In the genomic region with DNA sequence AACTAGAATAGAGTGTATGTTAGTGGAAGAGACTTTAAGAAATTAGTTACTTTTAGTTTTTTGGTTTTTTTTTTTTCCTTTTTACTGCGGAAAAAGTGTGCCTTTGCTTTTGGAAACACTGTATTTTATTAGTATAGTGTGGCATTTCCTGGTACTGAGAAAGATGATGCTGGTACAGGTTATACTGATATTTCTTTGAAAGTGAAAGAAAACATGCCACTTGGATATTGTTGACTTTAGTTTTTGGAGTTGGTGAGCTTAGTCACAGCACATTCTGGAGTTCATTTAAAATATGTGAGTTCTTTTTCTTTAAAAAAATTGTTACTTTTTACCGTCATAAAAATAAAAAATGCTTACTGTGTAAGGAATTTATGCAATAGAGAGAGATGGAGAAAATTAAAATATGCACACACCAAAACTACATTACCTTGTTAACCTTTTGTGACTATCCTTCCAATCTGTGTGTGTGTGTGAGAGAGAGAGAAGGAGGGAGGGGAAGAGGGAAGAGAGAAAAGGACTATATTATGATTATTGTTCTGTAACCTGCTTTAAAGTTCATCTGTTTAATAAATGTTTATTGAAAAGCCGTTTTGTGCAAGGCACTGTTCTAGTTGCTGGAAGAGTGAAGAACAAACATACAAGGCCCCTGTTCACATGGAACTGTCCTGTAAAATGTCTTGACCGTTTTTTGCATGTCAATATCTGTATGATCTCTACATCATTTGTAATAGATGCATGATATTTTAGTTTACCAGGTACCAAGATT, we compare ENCODE assay signal across 9 cellular contexts. TPM values are rescaled to one million over a fixed set of nuclear protein-coding genes. Genes with fewer than 3 reads are reported as not detected.
A peak's percentile ranks its signal among the peaks of the same experiment; 100 is the strongest.
DNase-seq lines count a peak whose midpoint lies in the region; ATAC-seq, FAIRE-seq and TF ChIP-seq lines count a peak whose summit lies in the region.
"Had no signal": no experiment of that assay in that cellular context is flagged by ENCODE, and none has a peak within 500 bp of the region (broad histone marks: within the 10 kb centered on the region; RNA-seq: fewer than 3 reads in every experiment).

No MANE protein-coding gene starts in this region.

- H3K27ac ChIP-seq in PC-3 (ENCODE audit: low read length), result peak overlapping the region; percentile 66

- no peaks in the 10 kb centered on the region for H3K9me2 ChIP-seq in PC-3 (replicated peaks; ENCODE audit: low read length)

- ATAC-seq in PC-3 (no peak), HG02571 (IDR thresholded peaks at IDR 0.05; ENCODE audit: unreplicated experiment) (no peak)

- H3K4me2 ChIP-seq in PC-3 (ENCODE audit: low read length) (peak overlapping the region; percentile 90), skeletal muscle satellite cell (ENCODE audit: low read length) (peak overlapping the region; percentile 85)

- H3K27me3 ChIP-seq in PC-3 (ENCODE audit: low read length) (no peaks in the 10 kb centered on the region), skeletal muscle satellite cell (ENCODE audit: control insufficient read depth, insufficient read depth, low read length) (no peaks in the 10 kb centered on the region)

- TF ChIP-seq CTCF in PC-3 (conservative IDR thresholded peaks at IDR 0.05; ENCODE audit: low read depth, low read length) (no peak), fibroblast of pulmonary artery (IDR thresholded peaks at IDR 0.05; ENCODE audit: low read length, missing control alignments) (no peak)

- H3K9ac ChIP-seq in PC-3 (ENCODE audit: low read length), result peak overlapping the region; percentile 89
- H3K9ac ChIP-seq in skeletal muscle satellite cell (ENCODE audit: low read depth, low read length), result peak overlapping the region; percentile 99

- H3K9me3 ChIP-seq in PC-3 (ENCODE audit: low read length), result no peaks in the 10 kb centered on the region
- no peaks in the 10 kb centered on the region for H3K9me3 ChIP-seq in skeletal muscle satellite cell (replicated peaks; ENCODE audit: low read length)

- H2AFZ ChIP-seq in PC-3 (ENCODE audit: low read length), result no peak overlapping the region

- intact Hi-C loops in PC-3 (cut with micrococcal nuclease), result loop anchor here (5.0 kb wide), 2 partner anchors 136 to 169 kb away; no protein-coding TSS in a partner anchor

- H3F3A ChIP-seq in PC-3 (ENCODE audit: low read length, unreplicated experiment), result no peaks in the 10 kb centered on the region

- no TSS peak for BruUV-seq in PC-3 (replicated peaks; lab: Mats Ljungman, UMichigan)

- H3K4me1 ChIP-seq in PC-3 (ENCODE audit: insufficient read depth, low read length) (peaks cover 38% of the 10 kb centered on the region), skeletal muscle satellite cell (ENCODE audit: control insufficient read depth, insufficient read depth, low read length) (peaks cover 41% of the 10 kb centered on the region)

- H3K36me3 ChIP-seq in PC-3 (ENCODE audit: low read depth, low read length) (no peaks in the 10 kb centered on the region), skeletal muscle satellite cell (ENCODE audit: insufficient read depth, low read length) (peaks cover 14% of the 10 kb centered on the region)

- FAIRE-seq in G401.6 (lab: Jason Lieb, UNC), result peak; percentile 36

- H3K4me3 ChIP-seq in PC-3 (ENCODE audit: low read length) (peak overlapping the region; percentile 77), fibroblast of pulmonary artery (replicated peaks; ENCODE audit: low read depth, low read length) (peak overlapping the region; percentile 93), skeletal muscle satellite cell (ENCODE audit: low read length) (peak overlapping the region; percentile 86)

- POLR2A ChIA-PET in PC-3 (lab: Charles Lee; ENCODE audit: unreplicated experiment), result interaction anchor here (0.6 kb wide), 3 partner anchors 100 to 170 kb away, joined by 4 to 6 read pairs (median 4); no protein-coding TSS in a partner anchor

- CTCF ChIA-PET in PC-3 (lab: Charles Lee), result no interaction called here

- H3K79me2 ChIP-seq in PC-3 (ENCODE audit: low read length), result peaks cover 81% of the 10 kb centered on the region

- DNase-seq in PC-3, result peak; percentile 19
- DNase-seq in fibroblast of pulmonary artery (ENCODE audit: low read depth), result peak; percentile 52
- no peak for DNase-seq in COLO668 (lab: John Stamatoyannopoulos, UW; ENCODE audit: unreplicated experiment)
- DNase-seq in SHP77 (lab: John Stamatoyannopoulos, UW), result no peak
- DNase-seq in GOT3 (lab: John Stamatoyannopoulos, UW), result no peak
- DNase-seq: activated effector memory CD4-positive, alpha-beta T cell treated with Interleukin-2 at 50 U/mL for 16 hours had no signal

- H4K20me1 ChIP-seq in PC-3 (ENCODE audit: low read length), result peaks cover 58% of the 10 kb centered on the region

RNA-seq across cellular contexts. Expression of gene UGCG, which starts 1.9 kb away (rescaled TPM):
- total RNA-seq in PC-3 (2014; rRNA removed), result 27.0 and 29.4 TPM in 2 replicates
- 74.3 and 79.1 TPM in 2 replicates for total RNA-seq in skeletal muscle satellite cell (2012; rRNA removed)

Comparison
In these comparisons a context has a peak if more than half of its experiments do, and no peak if none do; other contexts are left out.
1. DNase-seq: peak in PC-3 (single experiment) and fibroblast of pulmonary artery (single experiment); none in COLO668 (single experiment), SHP77 (0 of 2) and GOT3 (single experiment).
2. Peak in every context shown above with its lines, with median percentiles within 50 percentile points of each other: H3K4me3 ChIP-seq.